In the genomic region with DNA sequence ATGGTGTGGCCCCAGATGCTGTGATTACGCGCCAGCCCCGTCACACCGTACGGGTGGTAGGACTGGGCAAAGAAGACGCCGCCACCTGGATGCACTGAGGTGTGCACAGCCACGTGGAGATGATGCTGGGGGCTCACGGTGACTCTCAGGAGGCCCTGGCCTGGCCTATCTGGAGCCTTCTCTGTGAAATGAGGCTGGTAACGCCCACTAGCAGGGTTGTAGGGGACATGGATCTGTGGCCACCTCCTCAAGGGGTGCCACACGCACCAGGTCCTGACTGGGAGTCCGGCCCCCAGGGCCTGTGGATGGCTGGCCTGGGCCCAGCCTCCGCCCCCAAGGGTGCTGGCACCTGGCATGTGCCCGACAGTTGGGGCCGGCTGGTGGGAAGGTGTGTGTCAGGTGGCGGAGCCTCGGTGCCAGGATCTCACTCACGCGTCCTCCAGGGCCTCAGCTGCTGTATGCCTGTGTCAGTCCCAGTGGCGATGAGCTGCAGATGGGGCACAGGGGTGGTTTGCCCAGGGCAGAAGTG, we compare ENCODE assay signal across 13 cellular contexts. TPM values are rescaled to one million over a fixed set of nuclear protein-coding genes. Genes with fewer than 3 reads are reported as not detected.
DNase-seq lines count a peak whose midpoint lies in the region; ATAC-seq and TF ChIP-seq lines count a peak whose summit lies in the region.
"Had no signal": no experiment of that assay in that cellular context is flagged by ENCODE, and none has a peak within 500 bp of the region (broad histone marks: within the 10 kb centered on the region; RNA-seq: fewer than 3 reads in every experiment).

No MANE protein-coding gene starts in this region.

- H3K36me3 Mint-ChIP-seq in activated naive CD4-positive, alpha-beta T cell treated with anti-CD3 and anti-CD28 coated beads, Interleukin-2, amount 50 U/mL, for 72 hours = no peaks in the 10 kb centered on the region

- 79 to 92% (median 87%) methylated on average over 7 to 20 of the region's 20 CpGs for WGBS in heart left ventricle, 4 donors
- 80% methylated on average over 8 of the region's 20 CpGs for WGBS in esophagus muscularis mucosa

- H3K9me3 Mint-ChIP-seq in activated naive CD4-positive, alpha-beta T cell treated with anti-CD3 and anti-CD28 coated beads, Interleukin-2, amount 50 U/mL, for 72 hours = no peaks in the 10 kb centered on the region
- H3K9me3 Mint-ChIP-seq: activated T-cell treated with anti-CD3 and anti-CD28 coated beads, Interleukin-2, amount 50 U/mL, for 24 hours; brain had no signal

- no peaks in the 10 kb centered on the region for H3K9me3 ChIP-seq in heart left ventricle
- no peaks in the 10 kb centered on the region for H3K9me3 ChIP-seq in esophagus muscularis mucosa
- H3K9me3 ChIP-seq: HAP-1 had no signal

- ATAC-seq in heart left ventricle = peak in 3 of 4 donors; percentile 3 to 7 (median 6)
- no peak for ATAC-seq in Right ventricle myocardium superior (ENCODE audit: poor library complexity)
- no peak for ATAC-seq in activated naive CD4-positive, alpha-beta T cell treated with anti-CD3 and anti-CD28 coated beads, Interleukin-2, amount 50 U/mL, for 72 hours
- ATAC-seq in HG02588 (IDR thresholded peaks at IDR 0.05; ENCODE audit: unreplicated experiment) = no peak

- H3K27ac Mint-ChIP-seq in activated naive CD4-positive, alpha-beta T cell treated with anti-CD3 and anti-CD28 coated beads, Interleukin-2, amount 50 U/mL, for 72 hours = no peak overlapping the region

- H3K4me1 ChIP-seq in heart left ventricle = peaks cover 12 to 92% (median 59%) of the 10 kb centered on the region in 12 donors
- peaks cover 48 to 98% (median 95%) of the 10 kb centered on the region in 4 donors for H3K4me1 ChIP-seq in esophagus muscularis mucosa
- H3K4me1 ChIP-seq: HAP-1 had no signal

- H3K4me3 ChIP-seq in heart left ventricle = no peak overlapping the region
- H3K4me3 ChIP-seq in esophagus muscularis mucosa = no peak overlapping the region
- H3K4me3 ChIP-seq: HAP-1 had no signal

- H3K27me3 ChIP-seq in heart left ventricle (no peaks in the 10 kb centered on the region), esophagus muscularis mucosa (no peaks in the 10 kb centered on the region)

- no peak for TF ChIP-seq EP300 in esophagus muscularis mucosa (IDR thresholded peaks at IDR 0.05)

- TF ChIP-seq POLR2A in heart left ventricle (IDR thresholded peaks at IDR 0.05) (no peak), esophagus muscularis mucosa (IDR thresholded peaks at IDR 0.05; ENCODE audit: low read depth) (no peak)

- DNase-seq in heart left ventricle (peak in 1 of 5 donors; percentile 64), Right ventricle myocardium superior (no peak), NCI-H2171 (lab: John Stamatoyannopoulos, UW) (peak; percentile 16), esophagus muscularis mucosa (ENCODE audit: extremely low spot score) (no peak), GM13976 (ENCODE audit: low spot score) (no peak)
- DNase-seq in activated effector memory CD4-positive, alpha-beta T cell treated with Interleukin-2 at 50 U/mL for 16 hours = no peak
- no peak for DNase-seq in activated naive CD4-positive, alpha-beta T cell treated with anti-CD3 and anti-CD28 coated beads, Interleukin-2, amount 50 U/mL, for 72 hours (ENCODE audit: low spot score in 2 of 2)
- DNase-seq: activated T-cell treated with anti-CD3 and anti-CD28 coated beads, Interleukin-2, amount 50 U/mL, for 24 hours; midbrain; SIG-M5 had no signal

- intact Hi-C loops in heart left ventricle (cut with DNase I) (no loop called here), Right ventricle myocardium superior (cut with DNase I) (no loop called here), esophagus muscularis mucosa (cut with DNase I) (no loop called here)

- in situ Hi-C loops in GM13976 (cut with MboI; ENCODE audit: low sequenced_read_pairs, unreplicated experiment) = loop anchor here (10.0 kb wide), 1 partner anchor 155 kb away; no protein-coding TSS in a partner anchor

- peaks cover 0 to 12% (median 0%) of the 10 kb centered on the region in 9 donors for H3K36me3 ChIP-seq in heart left ventricle
- peaks cover 0 to 6% (median 0%) of the 10 kb centered on the region in 4 donors for H3K36me3 ChIP-seq in esophagus muscularis mucosa
- H3K36me3 ChIP-seq: HAP-1 had no signal

- TF ChIP-seq CTCF in heart left ventricle (IDR thresholded peaks at IDR 0.05) (no peak), esophagus muscularis mucosa (IDR thresholded peaks at IDR 0.05) (no peak), GM13976 (IDR thresholded peaks at IDR 0.05; ENCODE audit: borderline replicate concordance, control extremely low read depth, extremely low read depth, insufficient read depth, missing control alignments) (no peak)

- H3K27ac ChIP-seq in heart left ventricle (peak overlapping the region in 1 of 12 donors; percentile 43), esophagus muscularis mucosa (replicated peaks in 1 of 4) (peak overlapping the region in 3 of 4 donors; percentile 45 to 59 (median 47))

RNA-seq across cellular contexts. Expression of a gene that starts 32.4 kb away (rescaled TPM):
- total RNA-seq in heart left ventricle (10 to 100 TPM in 2 of 9 donors, 1 to 10 TPM in 7; 5.0 to 42.4 (median 6.8) TPM), Right ventricle myocardium superior (10.3 TPM), esophagus muscularis mucosa (10 to 100 TPM; 14.1 to 21.9 (median 15.1) TPM)
- 1 to 10 TPM; 1.8 to 4.0 TPM for polyA plus RNA-seq in heart left ventricle
- 1 to 10 TPM; 3.1 to 5.4 TPM for total RNA-seq in activated naive CD4-positive, alpha-beta T cell treated with anti-CD3 and anti-CD28 coated beads, Interleukin-2, amount 50 U/mL, for 72 hours

Comparison
In these comparisons a context has a peak if more than half of its experiments do, and no peak if none do; other contexts are left out.
1. ATAC-seq: peak in heart left ventricle (3 of 4); none in Right ventricle myocardium superior (single experiment), activated naive CD4-positive, alpha-beta T cell treated with anti-CD3 and anti-CD28 coated beads, Interleukin-2, amount 50 U/mL, for 72 hours (0 of 2) and HG02588 (single experiment).